1 cellular context compared by ENCODE assay signal in the genomic region with DNA sequence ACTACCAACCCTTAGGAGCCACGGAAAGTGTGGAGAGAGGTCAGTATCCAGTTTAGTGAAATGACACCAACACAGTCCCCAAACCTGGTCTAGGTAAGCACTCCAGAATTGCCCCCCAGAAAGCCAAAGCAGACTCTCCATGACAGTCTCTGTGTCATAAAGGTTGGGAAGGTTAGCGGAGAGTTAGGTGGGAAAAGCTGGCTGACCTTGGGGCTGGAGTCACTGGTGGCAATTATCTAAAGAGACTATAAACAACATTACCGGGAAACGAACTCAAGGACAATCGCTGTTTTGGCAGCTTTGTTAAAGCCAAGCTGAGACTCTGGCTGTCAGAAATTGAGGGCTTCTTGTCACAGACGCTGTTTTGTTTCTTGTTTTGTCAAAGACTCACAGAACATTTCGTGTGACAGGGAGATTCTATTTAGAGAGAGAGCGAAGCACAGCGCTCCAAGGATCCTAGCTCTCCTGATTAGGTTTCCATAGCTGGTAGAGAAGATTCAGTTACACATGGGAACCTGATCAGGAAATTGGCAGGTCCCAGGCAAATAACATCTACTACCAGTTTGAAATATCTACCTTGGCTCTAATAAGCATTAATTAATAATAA.
TF ChIP-seq lines count a peak whose summit lies in the region.

No MANE protein-coding gene starts in this region.

TF ChIP-seq in GM23338, 12 proteins besides CTCF, POLR2A, EP300 and RAD21 (continued from another document):
- TF ChIP-seq, protein P1, sequence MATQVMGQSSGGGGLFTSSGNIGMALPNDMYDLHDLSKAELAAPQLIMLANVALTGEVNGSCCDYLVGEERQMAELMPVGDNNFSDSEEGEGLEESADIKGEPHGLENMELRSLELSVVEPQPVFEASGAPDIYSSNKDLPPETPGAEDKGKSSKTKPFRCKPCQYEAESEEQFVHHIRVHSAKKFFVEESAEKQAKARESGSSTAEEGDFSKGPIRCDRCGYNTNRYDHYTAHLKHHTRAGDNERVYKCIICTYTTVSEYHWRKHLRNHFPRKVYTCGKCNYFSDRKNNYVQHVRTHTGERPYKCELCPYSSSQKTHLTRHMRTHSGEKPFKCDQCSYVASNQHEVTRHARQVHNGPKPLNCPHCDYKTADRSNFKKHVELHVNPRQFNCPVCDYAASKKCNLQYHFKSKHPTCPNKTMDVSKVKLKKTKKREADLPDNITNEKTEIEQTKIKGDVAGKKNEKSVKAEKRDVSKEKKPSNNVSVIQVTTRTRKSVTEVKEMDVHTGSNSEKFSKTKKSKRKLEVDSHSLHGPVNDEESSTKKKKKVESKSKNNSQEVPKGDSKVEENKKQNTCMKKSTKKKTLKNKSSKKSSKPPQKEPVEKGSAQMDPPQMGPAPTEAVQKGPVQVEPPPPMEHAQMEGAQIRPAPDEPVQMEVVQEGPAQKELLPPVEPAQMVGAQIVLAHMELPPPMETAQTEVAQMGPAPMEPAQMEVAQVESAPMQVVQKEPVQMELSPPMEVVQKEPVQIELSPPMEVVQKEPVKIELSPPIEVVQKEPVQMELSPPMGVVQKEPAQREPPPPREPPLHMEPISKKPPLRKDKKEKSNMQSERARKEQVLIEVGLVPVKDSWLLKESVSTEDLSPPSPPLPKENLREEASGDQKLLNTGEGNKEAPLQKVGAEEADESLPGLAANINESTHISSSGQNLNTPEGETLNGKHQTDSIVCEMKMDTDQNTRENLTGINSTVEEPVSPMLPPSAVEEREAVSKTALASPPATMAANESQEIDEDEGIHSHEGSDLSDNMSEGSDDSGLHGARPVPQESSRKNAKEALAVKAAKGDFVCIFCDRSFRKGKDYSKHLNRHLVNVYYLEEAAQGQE (IDR thresholded peaks at IDR 0.05; ENCODE audit: unreplicated experiment): no peak
- TF ChIP-seq EZH2 (IDR thresholded peaks at IDR 0.05; ENCODE audit: low read depth, unreplicated experiment) (no peak), STAT1 (IDR thresholded peaks at IDR 0.05; ENCODE audit: unreplicated experiment) (no peak), ZNF114 (CRISPR knock-in tag; IDR thresholded peaks at IDR 0.05) (no peak), JUNB (IDR thresholded peaks at IDR 0.05; ENCODE audit: unreplicated experiment) (no peak), NANOG (IDR thresholded peaks at IDR 0.05; ENCODE audit: borderline replicate concordance) (no peak)
- TF ChIP-seq, protein P2, sequence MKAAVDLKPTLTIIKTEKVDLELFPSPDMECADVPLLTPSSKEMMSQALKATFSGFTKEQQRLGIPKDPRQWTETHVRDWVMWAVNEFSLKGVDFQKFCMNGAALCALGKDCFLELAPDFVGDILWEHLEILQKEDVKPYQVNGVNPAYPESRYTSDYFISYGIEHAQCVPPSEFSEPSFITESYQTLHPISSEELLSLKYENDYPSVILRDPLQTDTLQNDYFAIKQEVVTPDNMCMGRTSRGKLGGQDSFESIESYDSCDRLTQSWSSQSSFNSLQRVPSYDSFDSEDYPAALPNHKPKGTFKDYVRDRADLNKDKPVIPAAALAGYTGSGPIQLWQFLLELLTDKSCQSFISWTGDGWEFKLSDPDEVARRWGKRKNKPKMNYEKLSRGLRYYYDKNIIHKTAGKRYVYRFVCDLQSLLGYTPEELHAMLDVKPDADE (IDR thresholded peaks at IDR 0.05): no peak
- TF ChIP-seq, protein P3, sequence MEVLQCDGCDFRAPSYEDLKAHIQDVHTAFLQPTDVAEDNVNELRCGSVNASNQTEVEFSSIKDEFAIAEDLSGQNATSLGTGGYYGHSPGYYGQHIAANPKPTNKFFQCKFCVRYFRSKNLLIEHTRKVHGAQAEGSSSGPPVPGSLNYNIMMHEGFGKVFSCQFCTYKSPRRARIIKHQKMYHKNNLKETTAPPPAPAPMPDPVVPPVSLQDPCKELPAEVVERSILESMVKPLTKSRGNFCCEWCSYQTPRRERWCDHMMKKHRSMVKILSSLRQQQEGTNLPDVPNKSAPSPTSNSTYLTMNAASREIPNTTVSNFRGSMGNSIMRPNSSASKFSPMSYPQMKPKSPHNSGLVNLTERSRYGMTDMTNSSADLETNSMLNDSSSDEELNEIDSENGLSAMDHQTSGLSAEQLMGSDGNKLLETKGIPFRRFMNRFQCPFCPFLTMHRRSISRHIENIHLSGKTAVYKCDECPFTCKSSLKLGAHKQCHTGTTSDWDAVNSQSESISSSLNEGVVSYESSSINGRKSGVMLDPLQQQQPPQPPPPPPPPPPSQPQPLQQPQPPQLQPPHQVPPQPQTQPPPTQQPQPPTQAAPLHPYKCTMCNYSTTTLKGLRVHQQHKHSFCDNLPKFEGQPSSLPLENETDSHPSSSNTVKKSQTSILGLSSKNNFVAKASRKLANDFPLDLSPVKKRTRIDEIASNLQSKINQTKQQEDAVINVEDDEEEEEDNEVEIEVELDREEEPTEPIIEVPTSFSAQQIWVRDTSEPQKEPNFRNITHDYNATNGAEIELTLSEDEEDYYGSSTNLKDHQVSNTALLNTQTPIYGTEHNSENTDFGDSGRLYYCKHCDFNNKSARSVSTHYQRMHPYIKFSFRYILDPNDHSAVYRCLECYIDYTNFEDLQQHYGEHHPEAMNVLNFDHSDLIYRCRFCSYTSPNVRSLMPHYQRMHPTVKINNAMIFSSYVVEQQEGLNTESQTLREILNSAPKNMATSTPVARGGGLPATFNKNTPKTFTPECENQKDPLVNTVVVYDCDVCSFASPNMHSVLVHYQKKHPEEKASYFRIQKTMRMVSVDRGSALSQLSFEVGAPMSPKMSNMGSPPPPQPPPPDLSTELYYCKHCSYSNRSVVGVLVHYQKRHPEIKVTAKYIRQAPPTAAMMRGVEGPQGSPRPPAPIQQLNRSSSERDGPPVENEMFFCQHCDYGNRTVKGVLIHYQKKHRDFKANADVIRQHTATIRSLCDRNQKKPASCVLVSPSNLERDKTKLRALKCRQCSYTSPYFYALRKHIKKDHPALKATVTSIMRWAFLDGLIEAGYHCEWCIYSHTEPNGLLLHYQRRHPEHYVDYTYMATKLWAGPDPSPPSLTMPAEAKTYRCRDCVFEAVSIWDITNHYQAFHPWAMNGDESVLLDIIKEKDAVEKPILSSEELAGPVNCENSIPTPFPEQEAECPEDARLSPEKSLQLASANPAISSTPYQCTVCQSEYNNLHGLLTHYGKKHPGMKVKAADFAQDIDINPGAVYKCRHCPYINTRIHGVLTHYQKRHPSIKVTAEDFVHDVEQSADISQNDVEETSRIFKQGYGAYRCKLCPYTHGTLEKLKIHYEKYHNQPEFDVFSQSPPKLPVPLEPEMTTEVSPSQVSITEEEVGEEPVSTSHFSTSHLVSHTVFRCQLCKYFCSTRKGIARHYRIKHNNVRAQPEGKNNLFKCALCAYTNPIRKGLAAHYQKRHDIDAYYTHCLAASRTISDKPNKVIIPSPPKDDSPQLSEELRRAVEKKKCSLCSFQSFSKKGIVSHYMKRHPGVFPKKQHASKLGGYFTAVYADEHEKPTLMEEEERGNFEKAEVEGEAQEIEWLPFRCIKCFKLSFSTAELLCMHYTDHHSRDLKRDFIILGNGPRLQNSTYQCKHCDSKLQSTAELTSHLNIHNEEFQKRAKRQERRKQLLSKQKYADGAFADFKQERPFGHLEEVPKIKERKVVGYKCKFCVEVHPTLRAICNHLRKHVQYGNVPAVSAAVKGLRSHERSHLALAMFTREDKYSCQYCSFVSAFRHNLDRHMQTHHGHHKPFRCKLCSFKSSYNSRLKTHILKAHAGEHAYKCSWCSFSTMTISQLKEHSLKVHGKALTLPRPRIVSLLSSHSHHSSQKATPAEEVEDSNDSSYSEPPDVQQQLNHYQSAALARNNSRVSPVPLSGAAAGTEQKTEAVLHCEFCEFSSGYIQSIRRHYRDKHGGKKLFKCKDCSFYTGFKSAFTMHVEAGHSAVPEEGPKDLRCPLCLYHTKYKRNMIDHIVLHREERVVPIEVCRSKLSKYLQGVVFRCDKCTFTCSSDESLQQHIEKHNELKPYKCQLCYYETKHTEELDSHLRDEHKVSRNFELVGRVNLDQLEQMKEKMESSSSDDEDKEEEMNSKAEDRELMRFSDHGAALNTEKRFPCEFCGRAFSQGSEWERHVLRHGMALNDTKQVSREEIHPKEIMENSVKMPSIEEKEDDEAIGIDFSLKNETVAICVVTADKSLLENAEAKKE (CRISPR knock-in tag; IDR thresholded peaks at IDR 0.05): no peak
